In genomic region chr10:24645784-24646183, GRCh38 we compare ENCODE assay signal across 13 cellular contexts.
DNase-seq lines count a peak whose midpoint lies in the region; ATAC-seq, FAIRE-seq and TF ChIP-seq lines count a peak whose summit lies in the region.
"Had no signal": no experiment of that assay in that cellular context is flagged by ENCODE, and none has a peak within 500 bp of the region (broad histone marks: within the 10 kb centered on the region; RNA-seq: fewer than 3 reads in every experiment).

No MANE protein-coding gene starts in this region.

- no peak for FAIRE-seq in RCC 7860 (lab: Jason Lieb, UNC)

- POLR2A ChIA-PET in Panc1 (lab: Charles Lee): interaction anchor here (0.6 kb wide), 1 partner anchor 464 kb away, joined by 10 read pairs; no protein-coding TSS in a partner anchor

- intact Hi-C loops in Panc1 (cut with micrococcal nuclease; ENCODE audit: unreplicated experiment): loop anchor here (10.0 kb wide), 1 partner anchor 349 kb away; no protein-coding TSS in a partner anchor

- DNase-seq in DMS53 (lab: John Stamatoyannopoulos, UW): peak; percentile 54
- peak; percentile 20 for DNase-seq in Panc1 (ENCODE audit: low read depth, low spot score)
- DNase-seq in fibroblast of gingiva (ENCODE audit: low read depth): peak; percentile 14
- DNase-seq in suprapubic skin (ENCODE audit: low spot score in 2 of 2): no peak
- no peak for DNase-seq in RCC 7860 (ENCODE audit: low spot score)
- DNase-seq: esophagus squamous epithelium, islet precursor cell, natural killer cell, NCI-H1930, upper lobe of left lung had no signal

- TF ChIP-seq EP300 in suprapubic skin (IDR thresholded peaks at IDR 0.05): no peak

- H3K9me3 ChIP-seq in Panc1 (ENCODE audit: control insufficient read depth, insufficient read depth, low read depth, low read length) (no peaks in the 10 kb centered on the region), suprapubic skin (no peaks in the 10 kb centered on the region)
- H3K9me3 ChIP-seq: esophagus squamous epithelium, upper lobe of left lung had no signal

- ATAC-seq in GM21576 (IDR thresholded peaks at IDR 0.05; ENCODE audit: unreplicated experiment): peak; percentile 46
- peak; percentile 77; the same call in 1 of the 2 replicates for ATAC-seq in Panc1
- no peak for ATAC-seq in HG03045 (IDR thresholded peaks at IDR 0.05; ENCODE audit: unreplicated experiment)
- no peak for ATAC-seq in HG03342 (IDR thresholded peaks at IDR 0.05; ENCODE audit: unreplicated experiment)

- TF ChIP-seq CTCF in Panc1 (IDR thresholded peaks at IDR 0.05): no peak
- TF ChIP-seq CTCF in suprapubic skin (IDR thresholded peaks at IDR 0.05): no peak

- no peak for TF ChIP-seq POLR2A in suprapubic skin (IDR thresholded peaks at IDR 0.05)

- BruUV-seq in Panc1 (replicated peaks; lab: Mats Ljungman, UMichigan): no TSS peak

- H3K27me3 ChIP-seq in Panc1 (ENCODE audit: control insufficient read depth, insufficient read depth, low read length): no peaks in the 10 kb centered on the region
- no peaks in the 10 kb centered on the region for H3K27me3 ChIP-seq in suprapubic skin
- H3K27me3 ChIP-seq: esophagus squamous epithelium, upper lobe of left lung had no signal

- in situ Hi-C loops in Panc1 (cut with HindIII; ENCODE audit: low pct_unique_long_range_greater_than_20kb, low sequenced_read_pairs): no loop called here

- no peak overlapping the region for H3K4me3 ChIP-seq in Panc1 (ENCODE audit: low read depth in 2 of 2, low read length in 2 of 2)
- no peak overlapping the region for H3K4me3 ChIP-seq in suprapubic skin
- H3K4me3 ChIP-seq: esophagus squamous epithelium, upper lobe of left lung had no signal

- peaks cover 13% of the 10 kb centered on the region for H3K4me1 ChIP-seq in Panc1 (ENCODE audit: control insufficient read depth, insufficient read depth, low read length)
- H3K4me1 ChIP-seq in suprapubic skin: no peaks in the 10 kb centered on the region

- CTCF ChIA-PET in Panc1 (lab: Charles Lee): no interaction called here

- H3K27ac ChIP-seq in Panc1 (ENCODE audit: low read length) (no peak overlapping the region), suprapubic skin (no peak overlapping the region)
- H3K27ac ChIP-seq: esophagus squamous epithelium, upper lobe of left lung had no signal

- H3K36me3 ChIP-seq in Panc1 (ENCODE audit: control insufficient read depth, insufficient read depth, low read length): no peaks in the 10 kb centered on the region
- H3K36me3 ChIP-seq in suprapubic skin: no peaks in the 10 kb centered on the region
- H3K36me3 ChIP-seq: upper lobe of left lung had no signal

Comparison
In these comparisons a context has a peak if more than half of its experiments do, and no peak if none do; other contexts are left out.
1. DNase-seq: peak in DMS53 (single experiment), Panc1 (single experiment) and fibroblast of gingiva (single experiment); none in suprapubic skin (0 of 2) and RCC 7860 (single experiment).
2. ATAC-seq: peak in GM21576 (single experiment) and Panc1 (single experiment); none in HG03045 (single experiment) and HG03342 (single experiment).